ENCODE assay signal across 8 cellular contexts in genomic region chr17:75456417-75457046, GRCh38. TPM values are rescaled to one million over a fixed set of nuclear protein-coding genes. Genes with fewer than 3 reads are reported as not detected.
DNase-seq lines count a peak whose midpoint lies in the region; ATAC-seq and TF ChIP-seq lines count a peak whose summit lies in the region.

Gene TMEM94 (plus strand): TSS chr17:75456635. CDS start chr17:75471906, 15,271 bp downstream.

- in situ Hi-C loops in Panc1 (cut with HindIII; ENCODE audit: low pct_unique_long_range_greater_than_20kb, low sequenced_read_pairs) = no loop called here

- H3K9me3 ChIP-seq in Panc1 (ENCODE audit: control insufficient read depth, insufficient read depth, low read depth, low read length) = no peaks in the 10 kb centered on the region
- H3K9me3 ChIP-seq in muscle layer of colon (ENCODE audit: low read length) = no peaks in the 10 kb centered on the region

- CTCF ChIA-PET in Panc1 (lab: Charles Lee) = interaction anchor here (0.7 to 1.0 kb wide), 3 partner anchors 27 to 216 kb away, joined by 3 to 4 read pairs (median 3); partner anchors contain the start of gene SMIM5

- intact Hi-C loops in Panc1 (cut with micrococcal nuclease; ENCODE audit: unreplicated experiment) = no loop called here

- H3K9ac ChIP-seq in muscle layer of colon (ENCODE audit: low read length) = peak within 1 kb of the TSS; percentile 96

- H3K4me3 Mint-ChIP-seq in activated T-cell treated with anti-CD3 and anti-CD28 coated beads, Interleukin-2, amount 50 U/mL, for 4 hours = peak within 1 kb of the TSS; percentile 89

- H3K27ac ChIP-seq in Panc1 (ENCODE audit: low read length) (peak within 1 kb of the TSS; percentile 96), muscle layer of colon (ENCODE audit: low read depth, low read length) (peak within 1 kb of the TSS; percentile 95)

- TF ChIP-seq CTCF in Panc1 (IDR thresholded peaks at IDR 0.05) = no peak

- H3K27me3 Mint-ChIP-seq in activated T-cell treated with anti-CD3 and anti-CD28 coated beads, Interleukin-2, amount 50 U/mL, for 4 hours (ENCODE audit: low read depth) = no peaks in the 10 kb centered on the region

- peaks cover 3% of the 10 kb centered on the region; the same call in 1 of the 2 replicates for H3K36me3 ChIP-seq in Panc1 (ENCODE audit: control insufficient read depth, insufficient read depth, low read length)
- no peaks in the 10 kb centered on the region for H3K36me3 ChIP-seq in muscle layer of colon (ENCODE audit: insufficient read depth, low read length)

- H3K27me3 ChIP-seq in Panc1 (ENCODE audit: control insufficient read depth, insufficient read depth, low read length) (no peaks in the 10 kb centered on the region), muscle layer of colon (ENCODE audit: control insufficient read depth in 1 of 2, insufficient read depth in 2 of 2, low read length in 2 of 2) (no peaks in the 10 kb centered on the region)

- H3K4me3 ChIP-seq in Panc1 (ENCODE audit: low read depth in 2 of 2, low read length in 2 of 2) (peak within 1 kb of the TSS; percentile 81 to 91), muscle layer of colon (ENCODE audit: low read depth in 1 of 2, low read length in 2 of 2) (peak within 1 kb of the TSS; percentile 90 to 98)

- H3K4me1 ChIP-seq in Panc1 (ENCODE audit: control insufficient read depth, insufficient read depth, low read length) (peaks cover 27% of the 10 kb centered on the region), muscle layer of colon (ENCODE audit: insufficient read depth, low read length) (peaks cover 27% of the 10 kb centered on the region)

- BruUV-seq in Panc1 (replicated peaks; lab: Mats Ljungman, UMichigan) = no TSS peak

- DNase-seq in DMS153 treated with DMSO at 0.1 percent for 48 hours (lab: John Stamatoyannopoulos, UW; ENCODE audit: unreplicated experiment) = peak; percentile 98
- peak; percentile 93 for DNase-seq in KG1 (lab: John Stamatoyannopoulos, UW)
- DNase-seq in Panc1 (ENCODE audit: low read depth, low spot score) = peak; percentile 84
- DNase-seq in activated T-cell treated with anti-CD3 and anti-CD28 coated beads, Interleukin-2, amount 50 U/mL, for 4 hours = peak; percentile 89
- peak; percentile 79 for DNase-seq in stimulated activated CD8-positive, alpha-beta memory T cell treated with anti-CD3 and anti-CD28 coated beads, Interleukin-7, amount 100 ng/mL, for 24 hours (ENCODE audit: low read depth)

- H3K9me3 Mint-ChIP-seq in activated T-cell treated with anti-CD3 and anti-CD28 coated beads, Interleukin-2, amount 50 U/mL, for 4 hours = no peaks in the 10 kb centered on the region

- POLR2A ChIA-PET in Panc1 (lab: Charles Lee) = interaction anchor here (0.5 to 0.7 kb wide), 3 partner anchors 8 to 49 kb away, joined by 3 to 6 read pairs (median 3); no protein-coding TSS in a partner anchor

- H3K4me1 Mint-ChIP-seq in activated T-cell treated with anti-CD3 and anti-CD28 coated beads, Interleukin-2, amount 50 U/mL, for 4 hours (ENCODE audit: low read depth) = peaks cover 34% of the 10 kb centered on the region

- no peaks in the 10 kb centered on the region for H3K36me3 Mint-ChIP-seq in activated T-cell treated with anti-CD3 and anti-CD28 coated beads, Interleukin-2, amount 50 U/mL, for 4 hours (ENCODE audit: insufficient read depth)

- ATAC-seq in GM21717 (IDR thresholded peaks at IDR 0.05; ENCODE audit: unreplicated experiment) (peak; percentile 94), Panc1 (peak; percentile 99), esophagus mucosa (peak; percentile 93)
- ATAC-seq in activated T-cell treated with anti-CD3 and anti-CD28 coated beads, Interleukin-2, amount 50 U/mL, for 4 hours = peak; percentile 97 to 98

RNA-seq across cellular contexts. Expression of gene TMEM94, which starts in this region (rescaled TPM):
- total RNA-seq in Panc1 (2021; ENCODE audit: unreplicated experiment) = 129 TPM
- 156 TPM for polyA plus RNA-seq in Panc1 (2012; ENCODE audit: insufficient read length)
- 10 to 100 TPM; 44.0 to 49.6 (median 46.6) TPM for total RNA-seq in activated T-cell treated with anti-CD3 and anti-CD28 coated beads, Interleukin-2, amount 50 U/mL, for 4 hours
- total RNA-seq in esophagus mucosa = 36.2 TPM

Comparison
In these comparisons a context has a peak if more than half of its experiments do, and no peak if none do; other contexts are left out.
1. Peak in every context shown above with its lines: DNase-seq, ATAC-seq, H3K4me3 ChIP-seq and H3K27ac ChIP-seq.